ENCODE assay signal across 12 cellular contexts in the genomic region with DNA sequence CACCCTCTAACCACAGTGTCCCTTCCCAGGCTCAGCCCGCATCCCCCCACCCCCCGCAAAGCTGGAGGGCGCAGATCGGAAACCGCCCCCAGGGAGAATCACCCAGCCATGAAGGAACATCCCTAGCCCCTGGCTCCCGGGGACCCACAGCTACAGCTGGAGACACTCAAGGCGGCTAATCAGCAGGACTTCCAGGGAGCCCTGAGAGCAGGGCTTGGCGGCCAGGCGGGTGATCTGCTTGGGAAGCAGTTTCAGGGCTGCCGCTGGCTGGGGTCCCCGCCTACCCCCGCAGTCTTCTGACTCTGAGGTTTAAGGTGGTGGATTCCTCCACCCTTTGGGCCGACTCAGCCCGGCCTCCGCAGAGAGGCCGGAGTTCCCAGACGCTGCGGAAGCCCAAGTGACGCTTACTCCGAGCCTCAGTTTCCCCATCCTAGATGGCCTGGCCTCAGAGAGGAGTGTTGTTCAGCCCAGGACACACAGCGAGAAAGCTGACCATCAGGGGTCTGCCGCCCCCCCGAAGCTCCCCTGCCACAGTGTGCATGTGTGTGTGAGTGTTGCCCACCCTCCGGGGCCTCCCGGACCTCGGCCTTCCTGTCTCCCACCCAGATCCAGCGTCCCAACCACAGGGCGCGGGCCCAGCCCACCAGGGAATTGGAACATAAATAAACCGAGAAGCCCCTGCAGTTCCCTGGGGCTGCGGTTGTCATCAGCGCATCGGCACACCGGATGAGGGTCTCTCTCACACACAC. TPM values are rescaled to one million over a fixed set of nuclear protein-coding genes. Genes with fewer than 3 reads are reported as not detected.
DNase-seq lines count a peak whose midpoint lies in the region; ATAC-seq, FAIRE-seq and TF ChIP-seq lines count a peak whose summit lies in the region.
"Had no signal": no experiment of that assay in that cellular context is flagged by ENCODE, and none has a peak within 500 bp of the region (broad histone marks: within the 10 kb centered on the region; RNA-seq: fewer than 3 reads in every experiment).

No MANE protein-coding gene starts in this region.

- dilution Hi-C loops in endothelial cell of umbilical vein (cut with MboI; ENCODE audit: extremely low pct_ligation_motif_present, low sequenced_read_pairs) = no loop called here

- POLR2A ChIA-PET in activated CD4-positive, alpha-beta T cell treated with anti-CD3 and anti-CD28 coated beads for 36 hours (lab: Charles Lee) = interaction anchor here (0.5 to 2.8 kb wide), 3 partner anchors 20 to 74 kb away, joined by 3 to 25 read pairs (median 18); a partner anchor contains a TSS
- POLR2A ChIA-PET in endothelial cell of umbilical vein (lab: Charles Lee) = interaction anchor here (0.6 to 3.2 kb wide), 2 partner anchors 74 to 146 kb away, joined by 4 to 14 read pairs; a partner anchor contains a TSS

- ATAC-seq in activated CD4-positive, alpha-beta T cell treated with anti-CD3 and anti-CD28 coated beads for 36 hours = no peak
- ATAC-seq in GM18907 (IDR thresholded peaks at IDR 0.05; ENCODE audit: unreplicated experiment) = no peak
- no peak for ATAC-seq in HG03108 (IDR thresholded peaks at IDR 0.05; ENCODE audit: unreplicated experiment)

- H3K9me3 ChIP-seq in NT2/D1 (ENCODE audit: insufficient read depth, low read length) (no peaks in the 10 kb centered on the region), endothelial cell of umbilical vein (replicated peaks; ENCODE audit: control insufficient read depth, insufficient read depth, low read length) (no peaks in the 10 kb centered on the region), osteoblast (ENCODE audit: low read depth, low read length) (no peaks in the 10 kb centered on the region)
- H3K9me3 ChIP-seq: tibial nerve had no signal

- TF ChIP-seq POLR2A in endothelial cell of umbilical vein (IDR thresholded peaks at IDR 0.05; ENCODE audit: low read depth, low read length) = no peak

- CTCF ChIA-PET in activated CD4-positive, alpha-beta T cell treated with anti-CD3 and anti-CD28 coated beads for 36 hours (lab: Charles Lee) = interaction anchor here (1.4 to 2.9 kb wide), 3 partner anchors 23 to 138 kb away, joined by 4 to 33 read pairs (median 5); a partner anchor contains a TSS
- CTCF ChIA-PET in endothelial cell of umbilical vein (lab: Charles Lee) = interaction anchor here (0.6 to 3.1 kb wide), 4 partner anchors 19 to 64 kb away, joined by 3 to 42 read pairs (median 5); a partner anchor contains a TSS

- H3K27ac ChIP-seq in endothelial cell of umbilical vein (ENCODE audit: insufficient read depth, low read depth, low read length) (no peak overlapping the region), osteoblast (ENCODE audit: low read depth, low read length) (no peak overlapping the region)
- H3K27ac ChIP-seq: tibial nerve had no signal

- H3K27ac Mint-ChIP-seq in activated CD4-positive, alpha-beta T cell treated with anti-CD3 and anti-CD28 coated beads for 36 hours = no peak overlapping the region

- H3K36me3 Mint-ChIP-seq in activated CD4-positive, alpha-beta T cell treated with anti-CD3 and anti-CD28 coated beads for 36 hours (ENCODE audit: low read depth) = no peaks in the 10 kb centered on the region

- H3K4me2 ChIP-seq in endothelial cell of umbilical vein (ENCODE audit: insufficient read depth, low read length) = no peak overlapping the region
- H3K4me2 ChIP-seq in osteoblast (ENCODE audit: insufficient read depth, low read length) = peak overlapping the region; percentile 92

- no peaks in the 10 kb centered on the region for H4K20me1 ChIP-seq in endothelial cell of umbilical vein (replicated peaks; ENCODE audit: control insufficient read depth, extremely low read depth, insufficient read depth, low read length)
- no peaks in the 10 kb centered on the region for H4K20me1 ChIP-seq in osteoblast (ENCODE audit: insufficient read depth, low read length)

- H3K9me1 ChIP-seq in endothelial cell of umbilical vein (replicated peaks; ENCODE audit: control insufficient read depth, extremely low read depth, insufficient read depth, low read length) = no peaks in the 10 kb centered on the region

- H3K79me2 ChIP-seq in endothelial cell of umbilical vein (ENCODE audit: control insufficient read depth, insufficient read depth, low read length) = no peaks in the 10 kb centered on the region
- no peaks in the 10 kb centered on the region for H3K79me2 ChIP-seq in osteoblast (ENCODE audit: insufficient read depth, low read length)

- H3K27me3 Mint-ChIP-seq in activated CD4-positive, alpha-beta T cell treated with anti-CD3 and anti-CD28 coated beads for 36 hours = no peaks in the 10 kb centered on the region

- H3K9ac ChIP-seq in NT2/D1 (ENCODE audit: insufficient read length, low read depth) (peak overlapping the region; percentile 61), endothelial cell of umbilical vein (replicated peaks; ENCODE audit: extremely low read depth, insufficient read depth, low read length) (no peak overlapping the region)

- H3K4me1 ChIP-seq in NT2/D1 (ENCODE audit: insufficient read depth, insufficient read length) (peaks cover 18% of the 10 kb centered on the region), endothelial cell of umbilical vein (ENCODE audit: control insufficient read depth, extremely low read depth, insufficient read depth, low read length) (peaks cover 7% of the 10 kb centered on the region), osteoblast (ENCODE audit: insufficient read depth, low read length) (peaks cover 12% of the 10 kb centered on the region)

- H3K27me3 ChIP-seq in NT2/D1 (ENCODE audit: insufficient read depth, insufficient read length) (peaks cover under 1% of the 10 kb centered on the region), endothelial cell of umbilical vein (ENCODE audit: control insufficient read depth in 2 of 2, insufficient read depth in 2 of 2, low read length in 2 of 2) (peaks cover 0 to 3% of the 10 kb centered on the region in 2 experiments), osteoblast (ENCODE audit: insufficient read depth, low read length) (peaks cover 21% of the 10 kb centered on the region)

- intact Hi-C loops in activated CD4-positive, alpha-beta T cell treated with anti-CD3 and anti-CD28 coated beads for 36 hours (cut with DNase I, micrococcal nuclease) = loop anchor here in 1 of 2 experiments (5.0 kb wide), 2 partner anchors 633 to 1822 kb away; a partner anchor contains a TSS
- intact Hi-C loops in endothelial cell of umbilical vein (cut with micrococcal nuclease) = loop anchor here (2.0 kb wide), 1 partner anchor 75 kb away; a partner anchor contains a TSS

- H3K4me1 Mint-ChIP-seq in activated CD4-positive, alpha-beta T cell treated with anti-CD3 and anti-CD28 coated beads for 36 hours = peaks cover 4% of the 10 kb centered on the region

- DNase-seq in activated CD4-positive, alpha-beta T cell treated with anti-CD3 and anti-CD28 coated beads for 36 hours = no peak
- no peak for DNase-seq in activated CD4-positive, alpha-beta T cell treated with anti-CD3 and anti-CD28 coated beads, Interleukin-2, amount 50 U/mL, for 1 hour
- DNase-seq in NT2/D1 (ENCODE audit: low read depth, low spot score) (no peak), endothelial cell of umbilical vein (ENCODE audit: low read depth, low spot score) (no peak), osteoblast (ENCODE audit: insufficient read length, low spot score, missing footprints) (peak; percentile 84), RKO (ENCODE audit: low spot score) (no peak)
- DNase-seq: central memory CD4-positive, alpha-beta T cell had no signal

- BruUV-seq in endothelial cell of umbilical vein (replicated peaks; lab: Mats Ljungman, UMichigan) = no TSS peak

- H3K4me3 ChIP-seq in NT2/D1 (ENCODE audit: insufficient read length, low read depth) (peak overlapping the region; percentile 97), endothelial cell of umbilical vein (replicated peaks in 1 of 3; ENCODE audit: insufficient read depth in 1 of 3, low read depth in 1 of 3, low read length in 3 of 3) (no peak overlapping the region), osteoblast (ENCODE audit: insufficient read depth, low read length) (no peak overlapping the region)

- FAIRE-seq in endothelial cell of umbilical vein (lab: Jason Lieb, UNC) = no peak
- FAIRE-seq: G401.6 had no signal

- H2AFZ ChIP-seq in endothelial cell of umbilical vein (ENCODE audit: low read depth, low read length) = peak overlapping the region; percentile 9
- no peak overlapping the region for H2AFZ ChIP-seq in osteoblast (ENCODE audit: low read length)

- peak overlapping the region; percentile 92 for H3K4me3 Mint-ChIP-seq in activated CD4-positive, alpha-beta T cell treated with anti-CD3 and anti-CD28 coated beads for 36 hours

- no peaks in the 10 kb centered on the region for H3K9me3 Mint-ChIP-seq in activated CD4-positive, alpha-beta T cell treated with anti-CD3 and anti-CD28 coated beads for 36 hours (ENCODE audit: low read depth)

- no peaks in the 10 kb centered on the region for H3K36me3 ChIP-seq in NT2/D1 (ENCODE audit: insufficient read depth, insufficient read length, low read length)
- no peaks in the 10 kb centered on the region for H3K36me3 ChIP-seq in endothelial cell of umbilical vein (ENCODE audit: control insufficient read depth in 2 of 2, extremely low read depth in 1 of 2, insufficient read depth in 2 of 2, low read length in 2 of 2)
- H3K36me3 ChIP-seq in osteoblast (ENCODE audit: insufficient read depth, low read length) = no peaks in the 10 kb centered on the region
- H3K36me3 ChIP-seq: tibial nerve had no signal

- TF ChIP-seq CTCF in endothelial cell of umbilical vein (IDR thresholded peaks at IDR 0.05; ENCODE audit: extremely low read depth in 1 of 2, insufficient read depth in 1 of 2, low read depth in 1 of 2, low read length in 2 of 2) = no peak
- TF ChIP-seq CTCF in osteoblast (IDR thresholded peaks at IDR 0.05; ENCODE audit: extremely low read depth, low read depth, low read length) = no peak

RNA-seq across cellular contexts. Expression of a gene that starts 9.8 kb away (rescaled TPM):
- not detected for total RNA-seq in activated CD4-positive, alpha-beta T cell treated with anti-CD3 and anti-CD28 coated beads for 36 hours
- not detected in 2 replicates for total RNA-seq in endothelial cell of umbilical vein
- polyA plus RNA-seq in endothelial cell of umbilical vein = not detected in 2 replicates
- not detected in 2 replicates for polyA plus RNA-seq in endothelial cell of umbilical vein (2011; cell fraction: cytosol; rRNA removed)
- not detected in 2 replicates for polyA plus RNA-seq in endothelial cell of umbilical vein (2011; cell fraction: nucleus; rRNA removed)
- polyA plus RNA-seq in endothelial cell of umbilical vein (2012) = not detected in 2 replicates
- not detected in 2 replicates for polyA minus RNA-seq in endothelial cell of umbilical vein
- not detected for polyA minus RNA-seq in endothelial cell of umbilical vein (2011; cell fraction: cytosol; rRNA and poly(A)+ RNA removed)
- not detected in 2 replicates for polyA minus RNA-seq in endothelial cell of umbilical vein (2011; cell fraction: nucleus; rRNA and poly(A)+ RNA removed)
- total RNA-seq in osteoblast = not detected in 2 replicates
- total RNA-seq: tibial nerve had no signal
- polyA plus RNA-seq: AG04450 had no signal

RNA-seq across cellular contexts. Expression of a gene that starts 21.5 kb away (rescaled TPM):
- total RNA-seq in activated CD4-positive, alpha-beta T cell treated with anti-CD3 and anti-CD28 coated beads for 36 hours = not detected
- total RNA-seq in endothelial cell of umbilical vein (not detected in 2 replicates), osteoblast (not detected in 2 replicates)
- not detected in 2 replicates for polyA plus RNA-seq in endothelial cell of umbilical vein
- not detected in 2 replicates for polyA plus RNA-seq in endothelial cell of umbilical vein (2011; cell fraction: cytosol; rRNA removed)
- polyA plus RNA-seq in endothelial cell of umbilical vein (2011; cell fraction: nucleus; rRNA removed) = not detected in 2 replicates
- polyA plus RNA-seq in endothelial cell of umbilical vein (2012) = not detected in 2 replicates
- not detected in 2 replicates for polyA minus RNA-seq in endothelial cell of umbilical vein
- polyA minus RNA-seq in endothelial cell of umbilical vein (2011; cell fraction: cytosol; rRNA and poly(A)+ RNA removed) = not detected
- not detected in 2 replicates for polyA minus RNA-seq in endothelial cell of umbilical vein (2011; cell fraction: nucleus; rRNA and poly(A)+ RNA removed)
- polyA plus RNA-seq: AG04450 had no signal

RNA-seq across cellular contexts. Expression of a gene that starts 24.9 kb away (rescaled TPM):
- under 1 TPM; 0.21 to 0.32 TPM for total RNA-seq in activated CD4-positive, alpha-beta T cell treated with anti-CD3 and anti-CD28 coated beads for 36 hours
- 0.30 TPM in 1 of 2 replicates, not detected in the other for total RNA-seq in endothelial cell of umbilical vein
- 0.41 TPM in 2 replicates for polyA plus RNA-seq in endothelial cell of umbilical vein
- polyA plus RNA-seq in endothelial cell of umbilical vein (2011; cell fraction: cytosol; rRNA removed) = 0.08 and 0.11 TPM in 2 replicates
- polyA plus RNA-seq in endothelial cell of umbilical vein (2011; cell fraction: nucleus; rRNA removed) = not detected in 2 replicates
- not detected in 2 replicates for polyA plus RNA-seq in endothelial cell of umbilical vein (2012)
- polyA minus RNA-seq in endothelial cell of umbilical vein = 0.30 TPM in 1 of 2 replicates, not detected in the other
- not detected for polyA minus RNA-seq in endothelial cell of umbilical vein (2011; cell fraction: cytosol; rRNA and poly(A)+ RNA removed)
- not detected in 2 replicates for polyA minus RNA-seq in endothelial cell of umbilical vein (2011; cell fraction: nucleus; rRNA and poly(A)+ RNA removed)
- not detected in 2 replicates for total RNA-seq in osteoblast
- total RNA-seq: tibial nerve had no signal

RNA-seq across cellular contexts. Expression of a gene that starts 38.8 kb away (rescaled TPM):
- total RNA-seq in activated CD4-positive, alpha-beta T cell treated with anti-CD3 and anti-CD28 coated beads for 36 hours = 10 to 100 TPM; 59.4 to 63.9 TPM
- total RNA-seq in endothelial cell of umbilical vein (38.9 and 40.8 TPM in 2 replicates), osteoblast (21.2 and 30.0 TPM in 2 replicates)
- 25.8 and 29.7 TPM in 2 replicates for polyA plus RNA-seq in endothelial cell of umbilical vein
- polyA plus RNA-seq in endothelial cell of umbilical vein (2011; cell fraction: cytosol; rRNA removed) = 12.3 and 14.3 TPM in 2 replicates
- polyA plus RNA-seq in endothelial cell of umbilical vein (2011; cell fraction: nucleus; rRNA removed) = 106 and 108 TPM in 2 replicates
- polyA plus RNA-seq in endothelial cell of umbilical vein (2012) = 19.2 and 29.3 TPM in 2 replicates
- polyA minus RNA-seq in endothelial cell of umbilical vein = 9.6 and 20.0 TPM in 2 replicates
- 36.2 TPM for polyA minus RNA-seq in endothelial cell of umbilical vein (2011; cell fraction: cytosol; rRNA and poly(A)+ RNA removed)
- polyA minus RNA-seq in endothelial cell of umbilical vein (2011; cell fraction: nucleus; rRNA and poly(A)+ RNA removed) = 18.2 and 42.1 TPM in 2 replicates

RNA-seq across cellular contexts. Expression of a gene that starts 40.6 kb away (rescaled TPM):
- total RNA-seq in activated CD4-positive, alpha-beta T cell treated with anti-CD3 and anti-CD28 coated beads for 36 hours = under 1 TPM in 1 of 2 experiments, not detected in 1; 0.09 TPM
- total RNA-seq in endothelial cell of umbilical vein (not detected in 2 replicates), osteoblast (not detected in 2 replicates)
- not detected in 2 replicates for polyA plus RNA-seq in endothelial cell of umbilical vein
- polyA plus RNA-seq in endothelial cell of umbilical vein (2011; cell fraction: cytosol; rRNA removed) = not detected in 2 replicates
- not detected in 2 replicates for polyA plus RNA-seq in endothelial cell of umbilical vein (2011; cell fraction: nucleus; rRNA removed)
- polyA plus RNA-seq in endothelial cell of umbilical vein (2012) = not detected in 2 replicates
- polyA minus RNA-seq in endothelial cell of umbilical vein = not detected in 2 replicates
- not detected for polyA minus RNA-seq in endothelial cell of umbilical vein (2011; cell fraction: cytosol; rRNA and poly(A)+ RNA removed)
- polyA minus RNA-seq in endothelial cell of umbilical vein (2011; cell fraction: nucleus; rRNA and poly(A)+ RNA removed) = not detected in 2 replicates
- total RNA-seq: tibial nerve had no signal
- polyA plus RNA-seq: AG04450 had no signal
